In the genomic region with DNA sequence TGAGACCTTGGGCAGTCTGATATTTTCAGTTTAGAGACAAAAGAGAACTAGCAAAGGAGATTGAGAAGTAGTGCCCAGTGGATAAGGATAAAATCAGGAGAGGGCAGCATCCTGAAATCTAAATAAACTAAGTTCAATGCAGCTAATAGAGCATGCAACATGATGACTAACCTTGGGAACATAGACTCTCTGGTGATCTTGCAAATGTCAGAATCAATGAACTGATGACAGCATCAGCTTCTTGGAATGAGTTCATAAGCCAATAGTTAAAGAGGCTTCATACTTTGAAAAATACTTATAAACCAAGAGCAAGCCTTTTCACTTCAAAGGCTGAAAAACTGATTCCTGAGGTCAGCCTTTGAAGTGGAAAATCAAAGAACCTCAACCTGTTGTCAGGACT, we compare ENCODE assay signal across 20 cellular contexts. TPM values are rescaled to one million over a fixed set of nuclear protein-coding genes. Genes with fewer than 3 reads are reported as not detected.
"Had no signal": no experiment of that assay in that cellular context is flagged by ENCODE, and none has a peak within 500 bp of the region (broad histone marks: within the 10 kb centered on the region; RNA-seq: fewer than 3 reads in every experiment).

No MANE protein-coding gene starts in this region.

- H3K36me3 ChIP-seq: adrenal gland, brain microvascular endothelial cell, tibial artery had no signal

- DNase-seq: activated CD4-positive, alpha-beta memory T cell treated with anti-CD3 and anti-CD28 coated beads for 36 hours; activated CD8-positive, alpha-beta memory T cell treated with anti-CD3 and anti-CD28 coated beads, Interleukin-2, amount 50 U/mL, for 48 hours; activated naive CD4-positive, alpha-beta T cell treated with Interleukin-2 at 50 U/mL for 16 hours; adrenal gland; brain microvascular endothelial cell; effector memory CD8-positive, alpha-beta T cell; left cardiac atrium; midbrain; retina; T-cell; T1000; tibial artery had no signal

- H3K4me3 Mint-ChIP-seq: activated CD4-positive, alpha-beta memory T cell treated with anti-CD3 and anti-CD28 coated beads for 36 hours; activated T-helper 1 cell treated with anti-CD3 and anti-CD28 coated beads, Interleukin-12 subunit alpha, Interleukin-12 subunit beta, Interleukin-2, Interleukin-4 antibody, amounts not matched to agents 30 ng/mL and 10 ng/mL and 1 ng/mL, durations not matched to agents 14 hours and 24 hours and 36 hours; dendritic cell treated with granulocyte-macrophage colony-stimulating factor and Interleukin-4, amounts not matched to agents 40 ng/mL and 50 ng/mL, for 4 days; effector memory CD8-positive, alpha-beta T cell; T-cell had no signal

- H3K27ac Mint-ChIP-seq: activated CD4-positive, alpha-beta memory T cell treated with anti-CD3 and anti-CD28 coated beads for 36 hours; activated T-helper 1 cell treated with anti-CD3 and anti-CD28 coated beads, Interleukin-12 subunit alpha, Interleukin-12 subunit beta, Interleukin-2, Interleukin-4 antibody, amounts not matched to agents 30 ng/mL and 10 ng/mL and 1 ng/mL, durations not matched to agents 14 hours and 24 hours and 36 hours; dendritic cell treated with granulocyte-macrophage colony-stimulating factor and Interleukin-4, amounts not matched to agents 40 ng/mL and 50 ng/mL, for 4 days; effector memory CD8-positive, alpha-beta T cell; T-cell had no signal

- H3K4me1 ChIP-seq: adrenal gland, gastroesophageal sphincter, parathyroid adenoma, tibial artery had no signal

- H3K4me3 ChIP-seq: adrenal gland, gastroesophageal sphincter, hepatocyte, lung, skin epidermis, tibial artery had no signal

- ATAC-seq: effector memory CD8-positive, alpha-beta T cell; gastroesophageal sphincter; left cardiac atrium; T-cell had no signal

- H3K27me3 ChIP-seq: adrenal gland, brain microvascular endothelial cell, gastroesophageal sphincter, hepatocyte, tibial artery had no signal

- H3K27ac ChIP-seq: adrenal gland, brain microvascular endothelial cell, gastroesophageal sphincter, hepatocyte, parathyroid adenoma, skin epidermis, tibial artery, VCaP had no signal

- H3K9me3 ChIP-seq: adrenal gland, gastroesophageal sphincter, tibial artery had no signal

- H3K9me3 Mint-ChIP-seq: activated CD4-positive, alpha-beta memory T cell treated with anti-CD3 and anti-CD28 coated beads for 36 hours; activated T-helper 1 cell treated with anti-CD3 and anti-CD28 coated beads, Interleukin-12 subunit alpha, Interleukin-12 subunit beta, Interleukin-2, Interleukin-4 antibody, amounts not matched to agents 30 ng/mL and 10 ng/mL and 1 ng/mL, durations not matched to agents 14 hours and 24 hours and 36 hours; dendritic cell treated with granulocyte-macrophage colony-stimulating factor and Interleukin-4, amounts not matched to agents 40 ng/mL and 50 ng/mL, for 4 days; effector memory CD8-positive, alpha-beta T cell; T-cell had no signal

- H3K27me3 Mint-ChIP-seq: activated CD4-positive, alpha-beta memory T cell treated with anti-CD3 and anti-CD28 coated beads for 36 hours; dendritic cell treated with granulocyte-macrophage colony-stimulating factor and Interleukin-4, amounts not matched to agents 40 ng/mL and 50 ng/mL, for 4 days; effector memory CD8-positive, alpha-beta T cell; T-cell had no signal

RNA-seq across cellular contexts. Expression of a gene that starts 27.5 kb away (rescaled TPM):
- total RNA-seq: activated CD4-positive, alpha-beta memory T cell treated with anti-CD3 and anti-CD28 coated beads for 36 hours had no signal
